In the genomic region with DNA sequence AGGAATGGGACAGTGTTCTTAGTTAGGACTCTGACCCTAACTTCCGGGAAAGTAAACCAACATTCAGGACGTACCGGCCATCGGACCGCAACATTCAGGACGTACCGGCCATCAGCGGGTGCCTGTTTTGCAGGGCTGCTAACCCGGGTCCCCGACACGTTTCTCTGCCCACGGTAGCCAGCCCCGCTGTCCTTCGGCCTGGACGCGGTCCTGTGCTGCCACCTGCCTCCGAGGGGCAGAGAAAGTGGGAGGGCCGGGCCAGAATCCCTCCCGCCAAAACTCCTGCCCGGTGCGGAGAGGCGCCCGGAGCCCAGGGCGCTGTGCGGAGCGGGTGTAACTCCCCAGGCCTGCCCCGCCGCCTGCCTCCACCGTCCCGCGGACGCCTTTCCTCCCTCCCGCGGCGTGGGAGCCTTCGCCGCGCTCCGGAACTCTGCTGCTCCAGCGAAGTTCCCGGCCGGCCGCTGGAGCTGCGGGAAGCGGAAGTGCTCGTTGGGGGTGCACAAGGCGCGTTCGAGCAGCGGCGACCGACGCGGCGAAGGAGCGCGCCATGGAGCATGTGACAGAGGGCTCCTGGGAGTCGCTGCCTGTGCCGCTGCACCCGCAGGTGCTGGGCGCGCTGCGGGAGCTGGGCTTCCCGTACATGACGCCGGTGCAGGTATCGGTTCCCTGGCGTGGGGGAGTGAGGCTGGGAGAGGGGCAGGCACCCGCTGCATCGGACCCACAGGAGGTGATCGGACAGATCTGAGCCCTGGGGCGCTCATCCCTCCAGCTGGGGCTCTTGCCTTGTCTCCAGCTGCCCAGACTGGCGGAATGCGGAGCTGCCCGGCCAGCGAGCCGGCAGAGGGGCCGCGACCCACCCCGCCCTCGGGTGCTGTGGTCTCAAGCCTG, we compare ENCODE assay signal across 8 cellular contexts. TPM values are rescaled to one million over a fixed set of nuclear protein-coding genes. Genes with fewer than 3 reads are reported as not detected.
DNase-seq lines count a peak whose midpoint lies in the region; ATAC-seq and TF ChIP-seq lines count a peak whose summit lies in the region.

A gene with protein sequence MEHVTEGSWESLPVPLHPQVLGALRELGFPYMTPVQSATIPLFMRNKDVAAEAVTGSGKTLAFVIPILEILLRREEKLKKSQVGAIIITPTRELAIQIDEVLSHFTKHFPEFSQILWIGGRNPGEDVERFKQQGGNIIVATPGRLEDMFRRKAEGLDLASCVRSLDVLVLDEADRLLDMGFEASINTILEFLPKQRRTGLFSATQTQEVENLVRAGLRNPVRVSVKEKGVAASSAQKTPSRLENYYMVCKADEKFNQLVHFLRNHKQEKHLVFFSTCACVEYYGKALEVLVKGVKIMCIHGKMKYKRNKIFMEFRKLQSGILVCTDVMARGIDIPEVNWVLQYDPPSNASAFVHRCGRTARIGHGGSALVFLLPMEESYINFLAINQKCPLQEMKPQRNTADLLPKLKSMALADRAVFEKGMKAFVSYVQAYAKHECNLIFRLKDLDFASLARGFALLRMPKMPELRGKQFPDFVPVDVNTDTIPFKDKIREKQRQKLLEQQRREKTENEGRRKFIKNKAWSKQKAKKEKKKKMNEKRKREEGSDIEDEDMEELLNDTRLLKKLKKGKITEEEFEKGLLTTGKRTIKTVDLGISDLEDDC (plus strand): TSS at position 498 of the 888 bp plus-strand sequence. CDS start 50 bp downstream, at position 548.

- H3K36me3 ChIP-seq in ES-I3 (ENCODE audit: insufficient read depth, low read length) (peaks cover 13% of the 10 kb centered on the region), GM23338 (ENCODE audit: insufficient read depth) (peaks cover 23% of the 10 kb centered on the region)

- ATAC-seq in GM23338 (peak; percentile 97), omental fat pad (ENCODE audit: low FRiP score) (peak; percentile 91)

- H3K4me3 Mint-ChIP-seq in GM23338 = peak within 1 kb of the TSS; percentile 86

- H3K79me2 ChIP-seq in GM23338 (replicated peaks; ENCODE audit: insufficient read depth) = peaks cover 47% of the 10 kb centered on the region

- peaks cover 48% of the 10 kb centered on the region for H3K36me3 Mint-ChIP-seq in GM23338 (ENCODE audit: low read depth)

- H3K27ac ChIP-seq in GM23338 (ENCODE audit: low read depth) = peak within 1 kb of the TSS; percentile 85; the same call in 1 of the 2 replicates
- H3K27ac ChIP-seq in temporal lobe (ENCODE audit: low read depth, low read length) = peak within 1 kb of the TSS; percentile 61

- H3K9ac ChIP-seq in ES-I3 (ENCODE audit: low read depth, low read length) = peak within 1 kb of the TSS; percentile 84

- H3K27ac Mint-ChIP-seq in GM23338 = peak within 1 kb of the TSS; percentile 97

- H3K4me3 ChIP-seq in GM23338 = peak within 1 kb of the TSS; percentile 100

- H3K9me3 Mint-ChIP-seq in GM23338 = peaks cover 4% of the 10 kb centered on the region; the same call in 2 of the 3 replicates

- no peaks in the 10 kb centered on the region for H3K27me3 ChIP-seq in GM23338 (ENCODE audit: insufficient read depth)

- peak; percentile 91 for DNase-seq in GM23338 (ENCODE audit: low spot score)
- peak; percentile 84 for DNase-seq in SK-MEL-5 (ENCODE audit: low read depth, low spot score)
- DNase-seq in activated naive CD4-positive, alpha-beta T cell treated with Interleukin-2 at 50 U/mL for 16 hours = peak; percentile 86
- DNase-seq in germinal center (ENCODE audit: low spot score) = peak; percentile 84
- peak; percentile 51 for DNase-seq in omental fat pad (ENCODE audit: low spot score)

- H3K9me3 ChIP-seq in ES-I3 (ENCODE audit: control insufficient read depth, insufficient read depth, low read length) = no peaks in the 10 kb centered on the region

- peaks cover 15% of the 10 kb centered on the region for H4K20me1 ChIP-seq in GM23338 (replicated peaks; ENCODE audit: insufficient read depth)

- no peaks in the 10 kb centered on the region; the same call in 1 of the 2 replicates for H3K4me1 ChIP-seq in ES-I3 (ENCODE audit: insufficient read depth, low read length)
- peaks cover 4% of the 10 kb centered on the region; the same call in 1 of the 2 replicates for H3K4me1 ChIP-seq in GM23338 (ENCODE audit: insufficient read depth)

- H2AFZ ChIP-seq in GM23338 = peak within 1 kb of the TSS; percentile 99

- H3K27me3 Mint-ChIP-seq in GM23338 (ENCODE audit: insufficient read depth, low read depth, poor library complexity) = peaks cover 5% of the 10 kb centered on the region

- in situ Hi-C loops in SK-MEL-5 (cut with HindIII; ENCODE audit: low pct_unique_long_range_greater_than_20kb, low sequenced_read_pairs) = no loop called here

- H3F3A ChIP-seq in GM23338 (replicated peaks; ENCODE audit: low read depth) = no peaks in the 10 kb centered on the region; the same call in 1 of the 2 replicates

- H3K4me1 Mint-ChIP-seq in GM23338 = peaks cover 9% of the 10 kb centered on the region

- no peaks in the 10 kb centered on the region for H3K9me2 ChIP-seq in GM23338 (ENCODE audit: insufficient read depth)

- TF ChIP-seq CTCF in GM23338 (conservative IDR thresholded peaks at IDR 0.05; ENCODE audit: low read depth in 2 of 2) (peak; percentile 42 to 58), LNCAP (IDR thresholded peaks at IDR 0.05) (peak; percentile 69), omental fat pad (IDR thresholded peaks at IDR 0.05) (no peak)

- H3K4me2 ChIP-seq in GM23338 = peak within 1 kb of the TSS; percentile 99

TF ChIP-seq in GM23338, 12 proteins besides CTCF, POLR2A, EP300 and RAD21 (continues in another document):
- no peak for TF ChIP-seq EZH2 (IDR thresholded peaks at IDR 0.05; ENCODE audit: low read depth, unreplicated experiment)
- TF ChIP-seq CREB1 (CRISPR knock-in tag; IDR thresholded peaks at IDR 0.05; ENCODE audit: low read depth) = peak; percentile 91
- TF ChIP-seq POLR2AphosphoS5 (IDR thresholded peaks at IDR 0.05; ENCODE audit: low read depth) = peak; percentile 97
- no peak for TF ChIP-seq ZNF114 (CRISPR knock-in tag; IDR thresholded peaks at IDR 0.05)
- TF ChIP-seq ZNF331 (CRISPR knock-in tag; IDR thresholded peaks at IDR 0.05; ENCODE audit: low read depth) = no peak
- TF ChIP-seq EZH2phosphoT487 (IDR thresholded peaks at IDR 0.05; ENCODE audit: unreplicated experiment) = no peak
- no peak for TF ChIP-seq STAT1 (IDR thresholded peaks at IDR 0.05; ENCODE audit: unreplicated experiment)
- TF ChIP-seq, protein P1, sequence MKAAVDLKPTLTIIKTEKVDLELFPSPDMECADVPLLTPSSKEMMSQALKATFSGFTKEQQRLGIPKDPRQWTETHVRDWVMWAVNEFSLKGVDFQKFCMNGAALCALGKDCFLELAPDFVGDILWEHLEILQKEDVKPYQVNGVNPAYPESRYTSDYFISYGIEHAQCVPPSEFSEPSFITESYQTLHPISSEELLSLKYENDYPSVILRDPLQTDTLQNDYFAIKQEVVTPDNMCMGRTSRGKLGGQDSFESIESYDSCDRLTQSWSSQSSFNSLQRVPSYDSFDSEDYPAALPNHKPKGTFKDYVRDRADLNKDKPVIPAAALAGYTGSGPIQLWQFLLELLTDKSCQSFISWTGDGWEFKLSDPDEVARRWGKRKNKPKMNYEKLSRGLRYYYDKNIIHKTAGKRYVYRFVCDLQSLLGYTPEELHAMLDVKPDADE (IDR thresholded peaks at IDR 0.05) = peak; percentile 78
- no peak for TF ChIP-seq JUNB (IDR thresholded peaks at IDR 0.05; ENCODE audit: unreplicated experiment)
- TF ChIP-seq, protein P2, sequence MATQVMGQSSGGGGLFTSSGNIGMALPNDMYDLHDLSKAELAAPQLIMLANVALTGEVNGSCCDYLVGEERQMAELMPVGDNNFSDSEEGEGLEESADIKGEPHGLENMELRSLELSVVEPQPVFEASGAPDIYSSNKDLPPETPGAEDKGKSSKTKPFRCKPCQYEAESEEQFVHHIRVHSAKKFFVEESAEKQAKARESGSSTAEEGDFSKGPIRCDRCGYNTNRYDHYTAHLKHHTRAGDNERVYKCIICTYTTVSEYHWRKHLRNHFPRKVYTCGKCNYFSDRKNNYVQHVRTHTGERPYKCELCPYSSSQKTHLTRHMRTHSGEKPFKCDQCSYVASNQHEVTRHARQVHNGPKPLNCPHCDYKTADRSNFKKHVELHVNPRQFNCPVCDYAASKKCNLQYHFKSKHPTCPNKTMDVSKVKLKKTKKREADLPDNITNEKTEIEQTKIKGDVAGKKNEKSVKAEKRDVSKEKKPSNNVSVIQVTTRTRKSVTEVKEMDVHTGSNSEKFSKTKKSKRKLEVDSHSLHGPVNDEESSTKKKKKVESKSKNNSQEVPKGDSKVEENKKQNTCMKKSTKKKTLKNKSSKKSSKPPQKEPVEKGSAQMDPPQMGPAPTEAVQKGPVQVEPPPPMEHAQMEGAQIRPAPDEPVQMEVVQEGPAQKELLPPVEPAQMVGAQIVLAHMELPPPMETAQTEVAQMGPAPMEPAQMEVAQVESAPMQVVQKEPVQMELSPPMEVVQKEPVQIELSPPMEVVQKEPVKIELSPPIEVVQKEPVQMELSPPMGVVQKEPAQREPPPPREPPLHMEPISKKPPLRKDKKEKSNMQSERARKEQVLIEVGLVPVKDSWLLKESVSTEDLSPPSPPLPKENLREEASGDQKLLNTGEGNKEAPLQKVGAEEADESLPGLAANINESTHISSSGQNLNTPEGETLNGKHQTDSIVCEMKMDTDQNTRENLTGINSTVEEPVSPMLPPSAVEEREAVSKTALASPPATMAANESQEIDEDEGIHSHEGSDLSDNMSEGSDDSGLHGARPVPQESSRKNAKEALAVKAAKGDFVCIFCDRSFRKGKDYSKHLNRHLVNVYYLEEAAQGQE (IDR thresholded peaks at IDR 0.05; ENCODE audit: unreplicated experiment) = no peak

RNA-seq across cellular contexts. Expression of the gene that starts here (rescaled TPM):
- total RNA-seq in GM23338 (2014; rRNA removed; shearing (Covaris generic)) = 39.8 and 59.2 TPM in 2 replicates
- polyA plus RNA-seq in GM23338 (2016; fragmentation: Nextera tagmentation; extraction: Ambion mirVana) = 36.2 and 53.3 TPM in 2 replicates
- 45.3 and 54.0 TPM in 2 replicates for total RNA-seq in SK-MEL-5 (2014; rRNA removed; shearing (Covaris generic))
- polyA plus RNA-seq in SK-MEL-5 (2015; cell fraction: cytosol; rRNA removed) = 37.5 and 59.7 TPM in 2 replicates
- polyA plus RNA-seq in SK-MEL-5 (2015; cell fraction: nucleus; rRNA removed) = 159 and 175 TPM in 2 replicates
- 10 to 100 TPM; 16.1 to 66.3 (median 19.1) TPM for total RNA-seq in omental fat pad
- total RNA-seq in temporal lobe = 16.7 TPM

Comparison
In these comparisons a context has a peak if more than half of its experiments do, and no peak if none do; other contexts are left out.
1. Peak in every context shown above with its lines: DNase-seq, ATAC-seq, H3K4me3 ChIP-seq and H3K27ac ChIP-seq.
2. CTCF ChIP-seq: peak in GM23338 (2 of 2) and LNCAP (single experiment); none in omental fat pad (0 of 3).